ENCODE assay signal across 11 cellular contexts in genomic region chr1:225460021-225460736, GRCh38. TPM values are rescaled to one million over a fixed set of nuclear protein-coding genes. Genes with fewer than 3 reads are reported as not detected.
DNase-seq lines count a peak whose midpoint lies in the region; ATAC-seq and TF ChIP-seq lines count a peak whose summit lies in the region.
"Had no signal": no experiment of that assay in that cellular context is flagged by ENCODE, and none has a peak within 500 bp of the region (broad histone marks: within the 10 kb centered on the region; RNA-seq: fewer than 3 reads in every experiment).

No MANE protein-coding gene starts in this region.

- RAD21 ChIA-PET in HCT116 (lab: Charles Lee; ENCODE audit: low non-redundant PET in 1 of 2, low total read pairs in 2 of 2, uncharacterized antibody in 2 of 2, unreplicated experiment in 2 of 2), result no interaction called here

- no peaks in the 10 kb centered on the region for H3K36me3 ChIP-seq in BLaER1 treated with 17β-estradiol and CSF1 and Interleukin-3, amounts not matched to agents 10 nM and 100 nM
- no peaks in the 10 kb centered on the region for H3K36me3 ChIP-seq in HCT116 (ENCODE audit: control insufficient read depth in 1 of 2, insufficient read depth in 2 of 2, low read length in 2 of 2)
- H3K36me3 ChIP-seq: right atrium auricular region had no signal

- peak; percentile 26; the same call in 1 of the 2 replicates for ATAC-seq in HCT116
- peak; percentile 25 to 37 for ATAC-seq in natural killer cell treated with Interleukin-12 subunit alpha and Interleukin-12 subunit beta and Interleukin-15 and Interleukin-18, amount 100 ng/mL, for 72 hours
- no peak for ATAC-seq in GM18867 (IDR thresholded peaks at IDR 0.05; ENCODE audit: unreplicated experiment)

- BruUV-seq in HCT116 (replicated peaks; lab: Mats Ljungman, UMichigan), result no TSS peak

- peak overlapping the region; percentile 72 for H3K4me3 Mint-ChIP-seq in natural killer cell treated with Interleukin-12 subunit alpha and Interleukin-12 subunit beta and Interleukin-15 and Interleukin-18, amount 100 ng/mL, for 72 hours

- TF ChIP-seq CTCF in HCT116 (IDR thresholded peaks at IDR 0.05 in 2 of 3, conservative IDR thresholded peaks at IDR 0.05 in 1 of 3; ENCODE audit: borderline replicate concordance in 1 of 3, insufficient read depth in 1 of 3, low read depth in 2 of 3, low read length in 2 of 3), result no peak

- DNase-seq in HCT116 (ENCODE audit: low read depth, low spot score), result no peak
- DNase-seq in astrocyte of the hippocampus (ENCODE audit: low read depth, low spot score), result peak; percentile 62
- peak; percentile 32 for DNase-seq in natural killer cell treated with Interleukin-12 subunit alpha and Interleukin-12 subunit beta and Interleukin-15 and Interleukin-18, amount 100 ng/mL, for 72 hours (ENCODE audit: low spot score)
- no peak for DNase-seq in dedifferentiated amniotic fluid mesenchymal stem cell (ENCODE audit: extremely low spot score)
- DNase-seq in ecto neural progenitor cell (ENCODE audit: low spot score), result no peak
- DNase-seq in NCI-H1436 (lab: John Stamatoyannopoulos, UW), result no peak
- DNase-seq: Caco-2, NCI-H2227 treated with DMSO at 0.1 percent for 48 hours had no signal

- H3K9me2 ChIP-seq in HCT116 (ENCODE audit: insufficient read depth), result no peaks in the 10 kb centered on the region

- H3K9me3 ChIP-seq in BLaER1 treated with 17β-estradiol and CSF1 and Interleukin-3, amounts not matched to agents 10 nM and 100 nM (replicated peaks in 1 of 11), result peaks cover 0 to 23% (median 18%) of the 10 kb centered on the region in 11 experiments; a peak in 16 of 22 replicates
- no peaks in the 10 kb centered on the region for H3K9me3 ChIP-seq in HCT116 (ENCODE audit: control insufficient read depth in 1 of 2, insufficient read depth in 1 of 2, low read depth in 1 of 2, low read length in 2 of 2)
- H3K9me3 ChIP-seq: right atrium auricular region had no signal

- peak overlapping the region; percentile 48 to 96 (median 79) for H3K4me2 ChIP-seq in BLaER1 treated with 17β-estradiol and CSF1 and Interleukin-3, amounts not matched to agents 10 nM and 100 nM
- no peak overlapping the region for H3K4me2 ChIP-seq in HCT116 (ENCODE audit: low read length)

- H3K27me3 ChIP-seq in BLaER1 treated with 17β-estradiol and CSF1 and Interleukin-3, amounts not matched to agents 10 nM and 100 nM, result no peaks in the 10 kb centered on the region
- H3K27me3 ChIP-seq in HCT116 (ENCODE audit: insufficient read depth, low read length), result no peaks in the 10 kb centered on the region
- H3K27me3 ChIP-seq: right atrium auricular region had no signal

- no peaks in the 10 kb centered on the region for H3K9me3 Mint-ChIP-seq in natural killer cell treated with Interleukin-12 subunit alpha and Interleukin-12 subunit beta and Interleukin-15 and Interleukin-18, amount 100 ng/mL, for 72 hours

- H3K79me2 ChIP-seq in HCT116 (ENCODE audit: insufficient read depth, low read length), result no peaks in the 10 kb centered on the region

- H3K4me1 Mint-ChIP-seq in natural killer cell treated with Interleukin-12 subunit alpha and Interleukin-12 subunit beta and Interleukin-15 and Interleukin-18, amount 100 ng/mL, for 72 hours (ENCODE audit: low read depth in 2 of 2), result peaks cover 62 to 70% of the 10 kb centered on the region in 2 donors

- H3K36me3 Mint-ChIP-seq in natural killer cell treated with Interleukin-12 subunit alpha and Interleukin-12 subunit beta and Interleukin-15 and Interleukin-18, amount 100 ng/mL, for 72 hours, result no peaks in the 10 kb centered on the region

- H2AFZ ChIP-seq in HCT116 (ENCODE audit: low read depth, low read length, poor library complexity, severe bottlenecking), result no peak overlapping the region

- H3K27me3 Mint-ChIP-seq in natural killer cell treated with Interleukin-12 subunit alpha and Interleukin-12 subunit beta and Interleukin-15 and Interleukin-18, amount 100 ng/mL, for 72 hours, result no peaks in the 10 kb centered on the region

- no peak for TF ChIP-seq POLR2A in HCT116 (IDR thresholded peaks at IDR 0.05; ENCODE audit: borderline replicate concordance, extremely low read depth, insufficient read depth, insufficient read length)

- TF ChIP-seq RAD21 in HCT116 (IDR thresholded peaks at IDR 0.05; ENCODE audit: low read depth), result no peak

- no peaks in the 10 kb centered on the region for H4K20me1 ChIP-seq in BLaER1 treated with 17β-estradiol and CSF1 and Interleukin-3, amounts not matched to agents 10 nM and 100 nM
- H4K20me1 ChIP-seq in HCT116 (ENCODE audit: insufficient read depth), result no peaks in the 10 kb centered on the region

- peak overlapping the region; percentile 10 to 66 for H3K27ac Mint-ChIP-seq in natural killer cell treated with Interleukin-12 subunit alpha and Interleukin-12 subunit beta and Interleukin-15 and Interleukin-18, amount 100 ng/mL, for 72 hours

- CTCF ChIA-PET in HCT116 (lab: Charles Lee), result interaction anchor here (1.1 to 1.8 kb wide), 2 partner anchors 11 to 422 kb away, joined by 3 read pairs; partner anchors contain the start of gene TMEM63A

- H3K4me3 ChIP-seq in BLaER1 treated with 17β-estradiol and CSF1 and Interleukin-3, amounts not matched to agents 10 nM and 100 nM, result 0 out of 20 replicates have a peak overlapping the region, but pooled peaks of 1 of the 10 experiments have one; percentile 1
- no peak overlapping the region for H3K4me3 ChIP-seq in HCT116 (replicated peaks in 1 of 2; ENCODE audit: low read depth in 1 of 2, low read length in 2 of 2)
- H3K4me3 ChIP-seq: right atrium auricular region had no signal

- peaks cover 48 to 91% (median 73%) of the 10 kb centered on the region in 10 experiments for H3K4me1 ChIP-seq in BLaER1 treated with 17β-estradiol and CSF1 and Interleukin-3, amounts not matched to agents 10 nM and 100 nM
- H3K4me1 ChIP-seq in HCT116 (ENCODE audit: control insufficient read depth in 1 of 2, insufficient read depth in 2 of 2, low read length in 2 of 2), result peaks cover 10 to 38% of the 10 kb centered on the region in 2 experiments

- peak overlapping the region; percentile 12 to 76 (median 44); a peak in 17 of 22 replicates for H3K27ac ChIP-seq in BLaER1 treated with 17β-estradiol and CSF1 and Interleukin-3, amounts not matched to agents 10 nM and 100 nM
- no peak overlapping the region for H3K27ac ChIP-seq in HCT116 (ENCODE audit: low read depth, low read length)
- H3K27ac ChIP-seq: right atrium auricular region had no signal

- peak overlapping the region in 10 of 11 experiments; percentile 2 to 52 (median 30); a peak in 13 of 22 replicates for H3K9ac ChIP-seq in BLaER1 treated with 17β-estradiol and CSF1 and Interleukin-3, amounts not matched to agents 10 nM and 100 nM
- no peak overlapping the region for H3K9ac ChIP-seq in HCT116 (ENCODE audit: low read length)

- intact Hi-C loops in HCT116 (cut with micrococcal nuclease), result no loop called here

- POLR2A ChIA-PET in HCT116 (lab: Charles Lee), result no interaction called here

TF ChIP-seq in HCT116, 20 proteins besides CTCF, POLR2A, EP300 and RAD21 (continues in another document):
- TF ChIP-seq REST (IDR thresholded peaks at IDR 0.05; ENCODE audit: low read depth) (no peak), JUND (IDR thresholded peaks at IDR 0.05) (no peak), SRF (IDR thresholded peaks at IDR 0.05; ENCODE audit: low read depth) (no peak), SP1 (IDR thresholded peaks at IDR 0.05; ENCODE audit: low read depth) (no peak), ATF3 (IDR thresholded peaks at IDR 0.05) (no peak), FOSL1 (IDR thresholded peaks at IDR 0.05; ENCODE audit: low read depth) (no peak), CEBPB (IDR thresholded peaks at IDR 0.05; ENCODE audit: low read depth) (no peak), EZH2 (IDR thresholded peaks at IDR 0.05) (no peak), ZNF274 (IDR thresholded peaks at IDR 0.05; ENCODE audit: low read depth, low read length) (no peak), ELF1 (IDR thresholded peaks at IDR 0.05; ENCODE audit: borderline replicate concordance, low read depth) (no peak), MAX (IDR thresholded peaks at IDR 0.05) (no peak), POLR2AphosphoS5 (IDR thresholded peaks at IDR 0.05; ENCODE audit: low read depth, low read length) (no peak), CBX3 (IDR thresholded peaks at IDR 0.05; ENCODE audit: low read depth) (no peak), EGR1 (IDR thresholded peaks at IDR 0.05; ENCODE audit: low read depth) (no peak), ZFX (IDR thresholded peaks at IDR 0.05) (no peak)

RNA-seq across cellular contexts. Expression of gene LBR, which starts 32.3 kb away (rescaled TPM):
- total RNA-seq in HCT116 (2021; ENCODE audit: unreplicated experiment), result 97.4 TPM
- polyA plus RNA-seq in HCT116 (2012), result 19.3 and 32.1 TPM in 2 replicates
- total RNA-seq in natural killer cell treated with Interleukin-12 subunit alpha and Interleukin-12 subunit beta and Interleukin-15 and Interleukin-18, amount 100 ng/mL, for 72 hours, result 100 to 1,000 TPM; 127 to 173 TPM

Comparison
In these comparisons a context has a peak if more than half of its experiments do, and no peak if none do; other contexts are left out.
1. DNase-seq: peak in astrocyte of the hippocampus (single experiment) and natural killer cell treated with Interleukin-12 subunit alpha and Interleukin-12 subunit beta and Interleukin-15 and Interleukin-18, amount 100 ng/mL, for 72 hours (single experiment); none in HCT116 (single experiment), dedifferentiated amniotic fluid mesenchymal stem cell (single experiment), ecto neural progenitor cell (single experiment) and NCI-H1436 (single experiment).